In genomic region chr2:131517106-131517831, GRCh38 we compare ENCODE assay signal across 18 cellular contexts. TPM values are rescaled to one million over a fixed set of nuclear protein-coding genes. Genes with fewer than 3 reads are reported as not detected.
DNase-seq lines count a peak whose midpoint lies in the region; ATAC-seq, FAIRE-seq and TF ChIP-seq lines count a peak whose summit lies in the region.
"Had no signal": no experiment of that assay in that cellular context is flagged by ENCODE, and none has a peak within 500 bp of the region (broad histone marks: within the 10 kb centered on the region; RNA-seq: fewer than 3 reads in every experiment).

No MANE protein-coding gene starts in this region.

- TF ChIP-seq CTCF in K562 (IDR thresholded peaks at IDR 0.05 in 2 of 3, conservative IDR thresholded peaks at IDR 0.05 in 1 of 3; ENCODE audit: insufficient read depth in 2 of 3, low read depth in 1 of 3, low read length in 3 of 3) (no peak), upper lobe of right lung (IDR thresholded peaks at IDR 0.05) (no peak), ovary (IDR thresholded peaks at IDR 0.05) (no peak)

- BruUV-seq in K562 (replicated peaks; lab: Mats Ljungman, UMichigan): no TSS peak

- no peak for TF ChIP-seq RAD21 in K562 (CRISPR knock-in tag; conservative IDR thresholded peaks at IDR 0.05 in 1 of 2, IDR thresholded peaks at IDR 0.05 in 1 of 2)

- TF ChIP-seq POLR2A in K562 (conservative IDR thresholded peaks at IDR 0.05): no peak
- TF ChIP-seq POLR2A in ovary (IDR thresholded peaks at IDR 0.05): no peak

- H2BK120ac ChIP-seq in neuronal stem cell (ENCODE audit: low read depth, low read length): no peak overlapping the region

- no peak overlapping the region for H4K91ac ChIP-seq in neuronal stem cell (ENCODE audit: low read depth, low read length, poor library complexity)

- no peak for FAIRE-seq in K562 (lab: Jason Lieb, UNC)
- FAIRE-seq: A204.1 had no signal

- H3K27ac Mint-ChIP-seq in activated naive CD4-positive, alpha-beta T cell treated with anti-CD3 and anti-CD28 coated beads, Interleukin-2, amount 10 ng/mL, durations not matched to agents 7 days and 5 days: peak overlapping the region; percentile 11
- peak overlapping the region in 1 of 2 donors; percentile 72 for H3K27ac Mint-ChIP-seq in activated naive CD4-positive, alpha-beta T cell treated with anti-CD3 and anti-CD28 coated beads, Interleukin-2, amount 50 U/mL, for 72 hours
- H3K27ac Mint-ChIP-seq: CD4-positive, alpha-beta T cell; H9 had no signal

- no peak overlapping the region for H3K14ac ChIP-seq in neuronal stem cell (ENCODE audit: low read length)

- no peaks in the 10 kb centered on the region for H4K20me1 ChIP-seq in K562 (replicated peaks; ENCODE audit: control insufficient read depth, insufficient read depth, low read length)

- no peaks in the 10 kb centered on the region for H3K27me3 Mint-ChIP-seq in activated naive CD4-positive, alpha-beta T cell treated with anti-CD3 and anti-CD28 coated beads, Interleukin-2, amount 10 ng/mL, durations not matched to agents 7 days and 5 days
- H3K27me3 Mint-ChIP-seq: CD4-positive, alpha-beta T cell had no signal

- peaks cover 2% of the 10 kb centered on the region for H3K4me1 Mint-ChIP-seq in activated naive CD4-positive, alpha-beta T cell treated with anti-CD3 and anti-CD28 coated beads, Interleukin-2, amount 10 ng/mL, durations not matched to agents 7 days and 5 days

- POLR2A ChIA-PET in K562 (lab: Yijun Ruan, JAX): no interaction called here

- no peaks in the 10 kb centered on the region for H3K79me2 ChIP-seq in K562 (ENCODE audit: control insufficient read depth, insufficient read depth, low read length)

- CTCF ChIA-PET in activated naive CD4-positive, alpha-beta T cell treated with anti-CD3 and anti-CD28 coated beads, Interleukin-2, amount 10 ng/mL, durations not matched to agents 7 days and 5 days (lab: Charles Lee): no interaction called here
- CTCF ChIA-PET in K562 (lab: Yijun Ruan, JAX; ENCODE audit: low intra/inter-chr PET ratio): no interaction called here

- H3K9me3 Mint-ChIP-seq in activated naive CD4-positive, alpha-beta T cell treated with anti-CD3 and anti-CD28 coated beads, Interleukin-2, amount 10 ng/mL, durations not matched to agents 7 days and 5 days: no peaks in the 10 kb centered on the region
- H3K9me3 Mint-ChIP-seq in activated naive CD4-positive, alpha-beta T cell treated with anti-CD3 and anti-CD28 coated beads, Interleukin-2, amount 50 U/mL, for 72 hours: no peaks in the 10 kb centered on the region
- H3K9me3 Mint-ChIP-seq: CD4-positive, alpha-beta T cell; H9 had no signal

- no peak overlapping the region for H4K8ac ChIP-seq in neuronal stem cell (ENCODE audit: low read depth, low read length)

- H3K36me3 ChIP-seq in K562 (ENCODE audit: control insufficient read depth, insufficient read depth, low read length): peaks cover 50% of the 10 kb centered on the region; the same call in 1 of the 3 replicates
- peaks cover 13 to 49% of the 10 kb centered on the region in 2 donors for H3K36me3 ChIP-seq in neuronal stem cell (replicated peaks in 1 of 2; ENCODE audit: control insufficient read depth in 2 of 2, insufficient read depth in 2 of 2, low read length in 2 of 2)
- H3K36me3 ChIP-seq in upper lobe of right lung: peaks cover 7% of the 10 kb centered on the region
- H3K36me3 ChIP-seq in ovary: no peaks in the 10 kb centered on the region

- H2BK12ac ChIP-seq in neuronal stem cell (ENCODE audit: low read length): no peak overlapping the region

- no peaks in the 10 kb centered on the region for H3K9me1 ChIP-seq in K562 (ENCODE audit: control insufficient read depth, insufficient read depth, low read length)

- WGBS in K562 (ENCODE audit: insufficient coverage, low coverage, missing lambda C conversion rate): 88% methylated on average over 12 of the region's 17 CpGs
- WGBS in neuronal stem cell (ENCODE audit: extremely low coverage in 2 of 2, insufficient read length in 2 of 2, insufficient replicate concordance in 1 of 2), 2 donors: no CpG with 5 or more reads among the region's 17 CpGs
- WGBS in ovary, 3 donors: 90 to 92% (median 92%) methylated on average over 16 to 17 of the region's 17 CpGs

- ATAC-seq in activated naive CD4-positive, alpha-beta T cell treated with anti-CD3 and anti-CD28 coated beads, Interleukin-2, amount 50 U/mL, for 72 hours: no peak
- ATAC-seq in K562: no peak
- no peak for ATAC-seq in upper lobe of right lung
- ATAC-seq in HG02588 (IDR thresholded peaks at IDR 0.05; ENCODE audit: unreplicated experiment): no peak

- H3K4me3 ChIP-seq in K562 (no peak overlapping the region), neuronal stem cell (ENCODE audit: low read length in 2 of 2) (no peak overlapping the region), upper lobe of right lung (no peak overlapping the region), ovary (no peak overlapping the region)

- intact Hi-C loops in K562 (cut with micrococcal nuclease): no loop called here
- intact Hi-C loops in upper lobe of right lung (cut with DNase I): no loop called here
- intact Hi-C loops in ovary (cut with DNase I): no loop called here

- no peak for DNase-seq in activated naive CD4-positive, alpha-beta T cell treated with anti-CD3 and anti-CD28 coated beads, Interleukin-2, amount 10 ng/mL, durations not matched to agents 7 days and 5 days
- DNase-seq in activated naive CD4-positive, alpha-beta T cell treated with anti-CD3 and anti-CD28 coated beads, Interleukin-2, amount 50 U/mL, for 72 hours (ENCODE audit: low spot score in 2 of 2): no peak
- DNase-seq in K562 (ENCODE audit: extremely low read depth in 1 of 4, low spot score in 3 of 4) (peak in 1 of 4 experiments; percentile 3), neuronal stem cell (ENCODE audit: low spot score) (no peak), upper lobe of right lung (peak; percentile 54), ovary (no peak)
- DNase-seq: CD4-positive, alpha-beta T cell; DMS153; GF-D8; NCI-H2107; NCI-H2227 treated with DMSO at 0.1 percent for 48 hours; SIG-M5 had no signal

- no peak overlapping the region for H3K23ac ChIP-seq in neuronal stem cell (ENCODE audit: low read depth, low read length, poor library complexity)

- H3K27me3 ChIP-seq in K562 (ENCODE audit: control insufficient read depth in 2 of 2, insufficient read depth in 2 of 2, low read length in 2 of 2) (no peaks in the 10 kb centered on the region), neuronal stem cell (ENCODE audit: control insufficient read depth in 3 of 3, insufficient read depth in 3 of 3, low read depth in 1 of 3, low read length in 3 of 3) (no peaks in the 10 kb centered on the region), upper lobe of right lung (no peaks in the 10 kb centered on the region), ovary (no peaks in the 10 kb centered on the region)

- H3K27ac ChIP-seq in K562 (ENCODE audit: extremely low read depth, low read depth, low read length) (no peak overlapping the region), neuronal stem cell (replicated peaks; ENCODE audit: low read length) (no peak overlapping the region), upper lobe of right lung (no peak overlapping the region), ovary (no peak overlapping the region)

- H3K9ac ChIP-seq in K562 (ENCODE audit: insufficient read depth in 1 of 2, low read depth in 2 of 2, low read length in 2 of 2): no peak overlapping the region
- H3K9ac ChIP-seq in neuronal stem cell (ENCODE audit: low read depth, low read length, poor library complexity): no peak overlapping the region

- TF ChIP-seq EP300 in K562 (IDR thresholded peaks at IDR 0.05; ENCODE audit: low read length) (no peak), ovary (IDR thresholded peaks at IDR 0.05) (no peak)

- no peak overlapping the region for H2BK15ac ChIP-seq in neuronal stem cell (ENCODE audit: low read length)

- H3K9me3 ChIP-seq in K562 (replicated peaks; ENCODE audit: control insufficient read depth, insufficient read depth, low read depth, low read length): no peaks in the 10 kb centered on the region
- no peaks in the 10 kb centered on the region for H3K9me3 ChIP-seq in neuronal stem cell (replicated peaks in 1 of 2; ENCODE audit: control insufficient read depth in 2 of 2, insufficient read depth in 1 of 2, low read depth in 1 of 2, low read length in 2 of 2)
- H3K9me3 ChIP-seq in upper lobe of right lung: no peaks in the 10 kb centered on the region
- no peaks in the 10 kb centered on the region for H3K9me3 ChIP-seq in ovary

- H3K4me3 Mint-ChIP-seq in activated naive CD4-positive, alpha-beta T cell treated with anti-CD3 and anti-CD28 coated beads, Interleukin-2, amount 10 ng/mL, durations not matched to agents 7 days and 5 days: no peak overlapping the region
- H3K4me3 Mint-ChIP-seq: CD4-positive, alpha-beta T cell; H9 had no signal

- no peak overlapping the region for H3K18ac ChIP-seq in neuronal stem cell (ENCODE audit: low read length)

- H2AFZ ChIP-seq in K562 (ENCODE audit: low read depth, low read length) (no peak overlapping the region), neuronal stem cell (ENCODE audit: low read length) (no peak overlapping the region)

- H3K4me2 ChIP-seq in K562 (ENCODE audit: insufficient read depth, low read length) (no peak overlapping the region), neuronal stem cell (ENCODE audit: insufficient read depth, low read length, poor library complexity, severe bottlenecking) (no peak overlapping the region)

- no peak overlapping the region for H2AK5ac ChIP-seq in neuronal stem cell (ENCODE audit: low read depth, low read length)

- H3K4me1 ChIP-seq in K562 (replicated peaks in 1 of 2; ENCODE audit: control insufficient read depth in 2 of 2, insufficient read depth in 2 of 2, low read length in 2 of 2) (peaks cover 0 to 20% of the 10 kb centered on the region in 2 experiments; a peak in 2 of 5 replicates), neuronal stem cell (ENCODE audit: control insufficient read depth in 2 of 2, insufficient read depth in 1 of 2, low read depth in 1 of 2, low read length in 2 of 2) (no peaks in the 10 kb centered on the region), upper lobe of right lung (no peaks in the 10 kb centered on the region), ovary (ENCODE audit: insufficient read depth) (no peaks in the 10 kb centered on the region)

- peaks cover 16% of the 10 kb centered on the region for H3K36me3 Mint-ChIP-seq in activated naive CD4-positive, alpha-beta T cell treated with anti-CD3 and anti-CD28 coated beads, Interleukin-2, amount 10 ng/mL, durations not matched to agents 7 days and 5 days
- no peaks in the 10 kb centered on the region for H3K36me3 Mint-ChIP-seq in activated naive CD4-positive, alpha-beta T cell treated with anti-CD3 and anti-CD28 coated beads, Interleukin-2, amount 50 U/mL, for 72 hours

- H3K79me1 ChIP-seq in neuronal stem cell (ENCODE audit: low read depth, low read length): peaks cover 2% of the 10 kb centered on the region

- in situ Hi-C loops in K562 (cut with MboI): loop anchor here (25.0 kb wide), 1 partner anchor 1180 kb away; the partner anchor contains the start of gene IMP4

- H2BK5ac ChIP-seq in neuronal stem cell (ENCODE audit: low read length): peak overlapping the region; percentile 66

- H3K4ac ChIP-seq in neuronal stem cell (ENCODE audit: low read length): no peak overlapping the region

RNA-seq across cellular contexts. Expression of gene CCDC74A, which starts 10.4 kb away (rescaled TPM):
- total RNA-seq in activated naive CD4-positive, alpha-beta T cell treated with anti-CD3 and anti-CD28 coated beads, Interleukin-2, amount 50 U/mL, for 72 hours: 1 to 10 TPM; 3.7 to 7.1 TPM
- 34.1 and 111 TPM in 2 replicates for total RNA-seq in K562 (2011; cell fraction: chromatin; rRNA removed; ENCODE audit: low replicate concordance)
- total RNA-seq in K562 (2011; cell fraction: nucleolus; rRNA removed): 65.5 and 86.6 TPM in 2 replicates
- 51.4 and 61.8 TPM in 2 replicates for total RNA-seq in K562 (2011; cell fraction: nucleoplasm; rRNA removed)
- 19.5 and 28.0 TPM in 2 replicates for total RNA-seq in K562 (2014; rRNA removed)
- 3.7 and 4.3 TPM in 2 replicates for total RNA-seq in K562 (2014; rRNA removed; fragmentation: Illumina TruSeq; extraction: Trizol)
- 9.5 and 9.6 TPM in 2 replicates for total RNA-seq in K562 (2015; rRNA removed; fragmentation: Illumina TruSeq; extraction: Trizol)
- 12.5 and 13.1 TPM in 2 replicates for total RNA-seq in K562 (2021)
- 22.1 and 29.0 TPM in 2 replicates for polyA plus RNA-seq in K562 (2011; rRNA removed)
- 19.9 and 23.2 TPM in 2 replicates for polyA plus RNA-seq in K562 (2011; cell fraction: cytosol; rRNA removed)
- polyA plus RNA-seq in K562 (2011; cell fraction: nucleus; rRNA removed): 128 and 170 TPM in 2 replicates
- 11.6 and 20.5 TPM in 2 replicates for polyA plus RNA-seq in K562 (2012)
- polyA plus RNA-seq in K562 (2014; fragmentation: Illumina TruSeq; extraction: Trizol): 8.8 and 11.0 TPM in 2 replicates
- 1 to 10 TPM; 1.1 to 1.3 TPM for polyA plus RNA-seq in K562 (2014; fragmentation: Nextera tagmentation; extraction: Ambion mirVana)
- polyA plus RNA-seq in K562 (2014; rRNA removed): 25.1 and 38.1 TPM in 2 replicates
- polyA minus RNA-seq in K562 (2011; rRNA and poly(A)+ RNA removed): 4.6 and 4.9 TPM in 2 replicates
- polyA minus RNA-seq in K562 (2011; cell fraction: cytosol; rRNA and poly(A)+ RNA removed): 5.3 and 10.2 TPM in 2 replicates
- polyA minus RNA-seq in K562 (2011; cell fraction: nucleus; rRNA and poly(A)+ RNA removed): 20.9 and 21.0 TPM in 2 replicates
- polyA plus RNA-seq in neuronal stem cell (2013, experiment 1 of 2): 62.0 TPM
- 59.8 TPM for polyA plus RNA-seq in neuronal stem cell (2013, experiment 2 of 2)
- 1.2 TPM for total RNA-seq in upper lobe of right lung
- 10 to 100 TPM in 5 of 7 donors, 1 to 10 TPM in 2; 7.2 to 81.5 (median 13.6) TPM for total RNA-seq in ovary
- polyA plus RNA-seq in ovary: 10 to 100 TPM in 1 of 2 donors, 1 to 10 TPM in 1; 5.3 to 14.6 TPM

RNA-seq across cellular contexts. Expression of gene MZT2A, which starts 25.1 kb away (rescaled TPM):
- 100 to 1,000 TPM in 1 of 2 donors, 10 to 100 TPM in 1; 71.2 to 162 TPM for total RNA-seq in activated naive CD4-positive, alpha-beta T cell treated with anti-CD3 and anti-CD28 coated beads, Interleukin-2, amount 50 U/mL, for 72 hours
- total RNA-seq in K562 (2011; cell fraction: chromatin; rRNA removed; ENCODE audit: low replicate concordance): 25.8 and 78.6 TPM in 2 replicates
- 83.4 and 85.7 TPM in 2 replicates for total RNA-seq in K562 (2011; cell fraction: nucleolus; rRNA removed)
- total RNA-seq in K562 (2011; cell fraction: nucleoplasm; rRNA removed): 47.7 and 51.6 TPM in 2 replicates
- total RNA-seq in K562 (2014; rRNA removed): 355 and 449 TPM in 2 replicates
- 14.0 and 16.2 TPM in 2 replicates for total RNA-seq in K562 (2014; rRNA removed; fragmentation: Illumina TruSeq; extraction: Trizol)
- 101 and 116 TPM in 2 replicates for total RNA-seq in K562 (2015; rRNA removed; fragmentation: Illumina TruSeq; extraction: Trizol)
- total RNA-seq in K562 (2021): 261 and 263 TPM in 2 replicates
- 124 and 159 TPM in 2 replicates for polyA plus RNA-seq in K562 (2011; rRNA removed)
- polyA plus RNA-seq in K562 (2011; cell fraction: cytosol; rRNA removed): 129 and 471 TPM in 2 replicates
- polyA plus RNA-seq in K562 (2011; cell fraction: nucleus; rRNA removed): 79.8 and 83.1 TPM in 2 replicates
- 211 and 226 TPM in 2 replicates for polyA plus RNA-seq in K562 (2012)
- polyA plus RNA-seq in K562 (2014; fragmentation: Illumina TruSeq; extraction: Trizol): 12.3 and 61.7 TPM in 2 replicates
- 10 to 100 TPM in 1 of 2 experiments, 1 to 10 TPM in 1; 5.8 to 10.8 TPM for polyA plus RNA-seq in K562 (2014; fragmentation: Nextera tagmentation; extraction: Ambion mirVana)
- 313 and 341 TPM in 2 replicates for polyA plus RNA-seq in K562 (2014; rRNA removed)
- 11.0 and 12.8 TPM in 2 replicates for polyA minus RNA-seq in K562 (2011; rRNA and poly(A)+ RNA removed)
- 40.8 and 54.0 TPM in 2 replicates for polyA minus RNA-seq in K562 (2011; cell fraction: cytosol; rRNA and poly(A)+ RNA removed)
- 29.5 and 33.0 TPM in 2 replicates for polyA minus RNA-seq in K562 (2011; cell fraction: nucleus; rRNA and poly(A)+ RNA removed)
- 246 TPM for polyA plus RNA-seq in neuronal stem cell (2013, experiment 1 of 2)
- 243 TPM for polyA plus RNA-seq in neuronal stem cell (2013, experiment 2 of 2)
- 46.5 TPM for total RNA-seq in upper lobe of right lung
- total RNA-seq in ovary: 100 to 1,000 TPM in 6 of 7 donors, 10 to 100 TPM in 1; 91.2 to 206 (median 119) TPM
- polyA plus RNA-seq in ovary: 10 to 100 TPM in 1 of 2 donors, 1 to 10 TPM in 1; 7.5 to 94.1 TPM

RNA-seq across cellular contexts. Expression of gene TUBA3D, which starts 41.4 kb away (rescaled TPM):
- total RNA-seq in activated naive CD4-positive, alpha-beta T cell treated with anti-CD3 and anti-CD28 coated beads, Interleukin-2, amount 50 U/mL, for 72 hours: not detected
- not detected in 2 replicates for total RNA-seq in K562 (2011; cell fraction: chromatin; rRNA removed; ENCODE audit: low replicate concordance)
- total RNA-seq in K562 (2011; cell fraction: nucleolus; rRNA removed): not detected in 2 replicates
- total RNA-seq in K562 (2011; cell fraction: nucleoplasm; rRNA removed): not detected in 2 replicates
- total RNA-seq in K562 (2014; rRNA removed): not detected in 2 replicates
- not detected in 2 replicates for total RNA-seq in K562 (2014; rRNA removed; fragmentation: Illumina TruSeq; extraction: Trizol)
- total RNA-seq in K562 (2015; rRNA removed; fragmentation: Illumina TruSeq; extraction: Trizol): not detected in 2 replicates
- not detected in 2 replicates for total RNA-seq in K562 (2021)
- 0.14 TPM in 1 of 2 replicates, not detected in the other for polyA plus RNA-seq in K562 (2011; rRNA removed)
- 0.43 TPM in 1 of 2 replicates, not detected in the other for polyA plus RNA-seq in K562 (2011; cell fraction: cytosol; rRNA removed)
- polyA plus RNA-seq in K562 (2011; cell fraction: nucleus; rRNA removed): 0.07 TPM in 1 of 2 replicates, not detected in the other
- 0.20 and 0.44 TPM in 2 replicates for polyA plus RNA-seq in K562 (2012)
- not detected in 2 replicates for polyA plus RNA-seq in K562 (2014; fragmentation: Illumina TruSeq; extraction: Trizol)
- polyA plus RNA-seq in K562 (2014; fragmentation: Nextera tagmentation; extraction: Ambion mirVana): not detected
- polyA plus RNA-seq in K562 (2014; rRNA removed): not detected in 2 replicates
- polyA minus RNA-seq in K562 (2011; rRNA and poly(A)+ RNA removed): not detected in 2 replicates
- not detected in 2 replicates for polyA minus RNA-seq in K562 (2011; cell fraction: cytosol; rRNA and poly(A)+ RNA removed)
- not detected in 2 replicates for polyA minus RNA-seq in K562 (2011; cell fraction: nucleus; rRNA and poly(A)+ RNA removed)
- 0.15 TPM for polyA plus RNA-seq in neuronal stem cell (2013, experiment 1 of 2)
- 0.11 TPM for polyA plus RNA-seq in neuronal stem cell (2013, experiment 2 of 2)
- not detected for total RNA-seq in upper lobe of right lung
- total RNA-seq in ovary: 10 to 100 TPM in 2 of 7 donors, under 1 TPM in 3, not detected in 2; 0.15 to 74.1 (median 0.67) TPM
- under 1 TPM; 0.24 to 0.30 TPM for polyA plus RNA-seq in ovary
- total RNA-seq: CD4-positive, alpha-beta T cell; Daoy; H9; RPMI7951 had no signal
- polyA plus RNA-seq: BJ had no signal
